ENCODE assay signal across 16 cellular contexts in the genomic region with DNA sequence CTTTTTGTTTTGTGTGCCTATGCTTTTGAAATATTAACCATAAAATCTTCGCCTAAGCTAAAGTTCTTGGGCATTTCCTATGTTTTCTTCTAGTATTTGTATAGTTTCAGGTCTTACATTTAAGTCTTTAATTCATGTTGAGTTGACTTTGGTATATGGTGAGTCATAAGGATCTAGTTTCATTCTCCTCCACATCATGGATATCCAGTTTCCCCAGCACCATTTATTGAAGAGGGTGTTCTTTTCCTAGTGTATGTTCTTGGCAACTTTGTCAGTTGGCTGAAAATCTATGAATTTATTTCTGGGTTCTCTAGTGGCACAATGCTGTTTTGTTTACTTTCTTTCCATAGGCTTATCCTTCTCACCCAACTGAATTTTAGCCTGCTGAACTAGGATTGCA. TPM values are rescaled to one million over a fixed set of nuclear protein-coding genes. Genes with fewer than 3 reads are reported as not detected.
A peak's percentile ranks its signal among the peaks of the same experiment; 100 is the strongest.
DNase-seq lines count a peak whose midpoint lies in the region; ATAC-seq, FAIRE-seq and TF ChIP-seq lines count a peak whose summit lies in the region.
"Had no signal": no experiment of that assay in that cellular context is flagged by ENCODE, and none has a peak within 500 bp of the region (broad histone marks: within the 10 kb centered on the region; RNA-seq: fewer than 3 reads in every experiment).

No MANE protein-coding gene starts in this region.

- H4K20me1 ChIP-seq in K562 (replicated peaks; ENCODE audit: control insufficient read depth, insufficient read depth, low read length) (no peaks in the 10 kb centered on the region), SK-N-SH (ENCODE audit: insufficient read depth) (no peaks in the 10 kb centered on the region)

- H3K4me1 Mint-ChIP-seq in nephron: peaks cover 57% of the 10 kb centered on the region
- H3K4me1 Mint-ChIP-seq in type B pancreatic cell (ENCODE audit: unreplicated experiment): peaks cover 9% of the 10 kb centered on the region

- H3K27ac Mint-ChIP-seq in nephron (peak overlapping the region in 2 of 3 experiments; percentile 23 to 34), type B pancreatic cell (no peak overlapping the region)
- H3K27ac Mint-ChIP-seq: CD8-positive, alpha-beta memory T cell had no signal

- POLR2A ChIA-PET in K562 (lab: Yijun Ruan, JAX): no interaction called here
- POLR2A ChIA-PET in SK-N-SH (lab: Yijun Ruan, JAX): no interaction called here

- no peak for TF ChIP-seq EP300 in K562 (IDR thresholded peaks at IDR 0.05; ENCODE audit: low read length)
- no peak for TF ChIP-seq EP300 in SK-N-SH (IDR thresholded peaks at IDR 0.05; ENCODE audit: borderline replicate concordance in 1 of 2, low read depth in 1 of 2, low read length in 1 of 2)

- no peak overlapping the region for H3K9ac ChIP-seq in K562 (ENCODE audit: insufficient read depth in 1 of 2, low read depth in 2 of 2, low read length in 2 of 2)
- H3K9ac ChIP-seq in SK-N-SH: no peak overlapping the region

- H3K27me3 ChIP-seq in K562 (ENCODE audit: control insufficient read depth in 2 of 2, insufficient read depth in 2 of 2, low read length in 2 of 2) (no peaks in the 10 kb centered on the region), SK-N-SH (ENCODE audit: insufficient read depth) (no peaks in the 10 kb centered on the region)
- H3K27me3 ChIP-seq: BE2C had no signal

- BruUV-seq in K562 (replicated peaks; lab: Mats Ljungman, UMichigan): no TSS peak

- no peak overlapping the region for H3K4me2 ChIP-seq in K562 (ENCODE audit: insufficient read depth, low read length)
- no peak overlapping the region for H3K4me2 ChIP-seq in SK-N-SH

- H3K27me3 Mint-ChIP-seq in nephron (ENCODE audit: low read depth) (no peaks in the 10 kb centered on the region), type B pancreatic cell (no peaks in the 10 kb centered on the region)

- H3F3A ChIP-seq in SK-N-SH (replicated peaks; ENCODE audit: insufficient read depth): no peaks in the 10 kb centered on the region

- H3K27ac ChIP-seq in K562 (ENCODE audit: extremely low read depth, low read depth, low read length) (no peak overlapping the region), SK-N-SH (ENCODE audit: low read depth in 2 of 2, low read length in 1 of 2) (no peak overlapping the region)
- H3K27ac ChIP-seq: SK-N-MC had no signal

- H3K36me3 Mint-ChIP-seq in nephron (ENCODE audit: low read depth): peaks cover 44% of the 10 kb centered on the region
- peaks cover 31% of the 10 kb centered on the region for H3K36me3 Mint-ChIP-seq in type B pancreatic cell

- ATAC-seq in K562 (no peak), HG03521 (IDR thresholded peaks at IDR 0.05; ENCODE audit: unreplicated experiment) (no peak)
- ATAC-seq: Right ventricle myocardium inferior had no signal

- H2AFZ ChIP-seq in K562 (ENCODE audit: low read depth, low read length): no peak overlapping the region
- H2AFZ ChIP-seq in SK-N-SH (ENCODE audit: low read depth): no peak overlapping the region

- H3K79me2 ChIP-seq in K562 (ENCODE audit: control insufficient read depth, insufficient read depth, low read length) (no peaks in the 10 kb centered on the region), SK-N-SH (ENCODE audit: insufficient read depth) (no peaks in the 10 kb centered on the region)

- in situ Hi-C loops in K562 (cut with MboI): no loop called here

- intact Hi-C loops in K562 (cut with micrococcal nuclease): loop anchor here (10.0 kb wide), 1 partner anchor 934 kb away; no protein-coding TSS in a partner anchor

- DNase-seq in NCI-H1092 (lab: John Stamatoyannopoulos, UW) (peak; percentile 42), NCI-H2107 (lab: John Stamatoyannopoulos, UW) (peak; percentile 10), K562 (ENCODE audit: extremely low read depth in 1 of 4, low spot score in 3 of 4) (no peak), type B pancreatic cell (ENCODE audit: extremely low spot score, unreplicated experiment) (no peak), SK-N-SH (no peak)
- DNase-seq: BE2C; CD8-positive, alpha-beta memory T cell; MM.1S; NCI-H1436; NCI-H526 treated with DMSO at 0.1 percent for 48 hours; T-helper 1 cell had no signal

- H3K4me3 ChIP-seq in K562: no peak overlapping the region
- no peak overlapping the region for H3K4me3 ChIP-seq in SK-N-SH (ENCODE audit: low read depth in 2 of 2, low read length in 1 of 2)
- H3K4me3 ChIP-seq: SK-N-MC had no signal

- 100% methylated on average over 1 of the region's 1 CpG for WGBS in K562 (ENCODE audit: insufficient coverage, low coverage, missing lambda C conversion rate)
- 96% methylated on average over 1 of the region's 1 CpG for WGBS in SK-N-SH (ENCODE audit: low lambda C conversion rate)

- CTCF ChIA-PET in K562 (lab: Yijun Ruan, JAX; ENCODE audit: low intra/inter-chr PET ratio) (no interaction called here), SK-N-SH (lab: Yijun Ruan, JAX) (no interaction called here)

- no peaks in the 10 kb centered on the region for H3K9me1 ChIP-seq in K562 (ENCODE audit: control insufficient read depth, insufficient read depth, low read length)

- no peaks in the 10 kb centered on the region for H3K9me3 Mint-ChIP-seq in nephron
- peaks cover 7% of the 10 kb centered on the region for H3K9me3 Mint-ChIP-seq in type B pancreatic cell
- H3K9me3 Mint-ChIP-seq: CD8-positive, alpha-beta memory T cell had no signal

- H3K4me1 ChIP-seq in K562 (replicated peaks in 1 of 2; ENCODE audit: control insufficient read depth in 2 of 2, insufficient read depth in 2 of 2, low read length in 2 of 2) (no peaks in the 10 kb centered on the region), SK-N-SH (ENCODE audit: control insufficient read depth in 1 of 2, insufficient read depth in 2 of 2, low read depth in 1 of 2, low read length in 1 of 2) (peaks cover 5 to 9% of the 10 kb centered on the region in 2 experiments; a peak in 3 of 4 replicates)
- H3K4me1 ChIP-seq: BE2C had no signal

- TF ChIP-seq POLR2A in K562 (conservative IDR thresholded peaks at IDR 0.05): no peak

- H3K36me3 ChIP-seq in K562 (ENCODE audit: control insufficient read depth, insufficient read depth, low read length) (peaks cover 73% of the 10 kb centered on the region), SK-N-SH (replicated peaks in 1 of 2; ENCODE audit: control insufficient read depth in 1 of 2, insufficient read depth in 2 of 2, low read length in 1 of 2) (no peaks in the 10 kb centered on the region)

- H3K9me3 ChIP-seq in K562 (replicated peaks; ENCODE audit: control insufficient read depth, insufficient read depth, low read depth, low read length) (no peaks in the 10 kb centered on the region), SK-N-SH (no peaks in the 10 kb centered on the region)
- H3K9me3 ChIP-seq: BE2C had no signal

- H3K4me3 Mint-ChIP-seq in nephron (no peak overlapping the region), type B pancreatic cell (no peak overlapping the region)
- H3K4me3 Mint-ChIP-seq: CD8-positive, alpha-beta memory T cell had no signal

- FAIRE-seq in K562 (lab: Jason Lieb, UNC): peak; percentile 15
- FAIRE-seq: H1 had no signal

- H3K9me2 ChIP-seq in SK-N-SH: no peaks in the 10 kb centered on the region

- TF ChIP-seq CTCF in K562 (IDR thresholded peaks at IDR 0.05 in 2 of 3, conservative IDR thresholded peaks at IDR 0.05 in 1 of 3; ENCODE audit: insufficient read depth in 2 of 3, low read depth in 1 of 3, low read length in 3 of 3) (no peak), nephron (IDR thresholded peaks at IDR 0.05; ENCODE audit: unreplicated experiment in 3 of 3) (no peak), type B pancreatic cell (conservative IDR thresholded peaks at IDR 0.05) (no peak), SK-N-SH (IDR thresholded peaks at IDR 0.05) (no peak)

- TF ChIP-seq RAD21 in K562 (CRISPR knock-in tag; conservative IDR thresholded peaks at IDR 0.05 in 1 of 2, IDR thresholded peaks at IDR 0.05 in 1 of 2): no peak
- TF ChIP-seq RAD21 in SK-N-SH (IDR thresholded peaks at IDR 0.05; ENCODE audit: low read length): no peak

TF ChIP-seq in K562, 482 proteins besides CTCF, POLR2A, EP300 and RAD21:
- TF ChIP-seq ZFP36 (IDR thresholded peaks at IDR 0.05; ENCODE audit: low read depth, low read length, partially characterized antibody) (no peak), NCOR1 (IDR thresholded peaks at IDR 0.05) (no peak), ZKSCAN1 (IDR thresholded peaks at IDR 0.05; ENCODE audit: low read depth, low read length) (no peak)

TF ChIP-seq in SK-N-SH, 30 proteins besides CTCF, POLR2A, EP300 and RAD21 (continues in another document):
- no peak for TF ChIP-seq SMC3 (IDR thresholded peaks at IDR 0.05; ENCODE audit: low read depth, low read length)

RNA-seq across cellular contexts. Expression of gene CTSC, which starts 49.0 kb away (rescaled TPM):
- total RNA-seq in K562 (2011; cell fraction: chromatin; rRNA removed; ENCODE audit: low replicate concordance): 294 and 379 TPM in 2 replicates
- 320 and 363 TPM in 2 replicates for total RNA-seq in K562 (2011; cell fraction: nucleolus; rRNA removed)
- 387 and 390 TPM in 2 replicates for total RNA-seq in K562 (2011; cell fraction: nucleoplasm; rRNA removed)
- total RNA-seq in K562 (2014; rRNA removed) (113 and 115 TPM in 2 replicates), K562 (2014; rRNA removed; fragmentation: Illumina TruSeq; extraction: Trizol) (187 and 206 TPM in 2 replicates), K562 (2015; rRNA removed; fragmentation: Illumina TruSeq; extraction: Trizol) (201 and 205 TPM in 2 replicates), K562 (2021) (162 and 170 TPM in 2 replicates), type B pancreatic cell (ENCODE audit: low replicate concordance) (155 and 215 TPM in 2 replicates)
- polyA plus RNA-seq in K562 (2011; rRNA removed) (148 and 304 TPM in 2 replicates), K562 (2014; fragmentation: Illumina TruSeq; extraction: Trizol) (148 and 160 TPM in 2 replicates), K562 (2014; fragmentation: Nextera tagmentation; extraction: Ambion mirVana) (100 to 1,000 TPM; 350 to 403 TPM), K562 (2014; rRNA removed) (137 and 141 TPM in 2 replicates), SK-N-SH (2012; rRNA removed) (101 and 104 TPM in 2 replicates)
- 120 and 135 TPM in 2 replicates for polyA plus RNA-seq in K562 (2011; cell fraction: cytosol; rRNA removed)
- 81.1 and 102 TPM in 2 replicates for polyA plus RNA-seq in K562 (2011; cell fraction: nucleus; rRNA removed)
- 217 and 283 TPM in 2 replicates for polyA plus RNA-seq in K562 (2012)
- polyA minus RNA-seq in K562 (2011; rRNA and poly(A)+ RNA removed): 161 and 254 TPM in 2 replicates
- polyA minus RNA-seq in K562 (2011; cell fraction: cytosol; rRNA and poly(A)+ RNA removed): 100 and 143 TPM in 2 replicates
- 156 and 191 TPM in 2 replicates for polyA minus RNA-seq in K562 (2011; cell fraction: nucleus; rRNA and poly(A)+ RNA removed)
- 92.4 and 111 TPM in 2 replicates for polyA plus RNA-seq in SK-N-SH (2012; cell fraction: cytosol; rRNA removed)
- 25.4 and 47.1 TPM in 2 replicates for polyA plus RNA-seq in SK-N-SH (2012; cell fraction: nucleus; rRNA removed)

Comparison
In these comparisons a context has a peak if more than half of its experiments do, and no peak if none do; other contexts are left out.
1. DNase-seq: peak in NCI-H1092 (single experiment) and NCI-H2107 (single experiment); none in K562 (0 of 4), type B pancreatic cell (single experiment) and SK-N-SH (single experiment).